ENCODE assay signal across 21 cellular contexts in genomic region chr5:142253938-142254895, GRCh38.
DNase-seq lines count a peak whose midpoint lies in the region; ATAC-seq, FAIRE-seq and TF ChIP-seq lines count a peak whose summit lies in the region.
"Had no signal": no experiment of that assay in that cellular context is flagged by ENCODE, and none has a peak within 500 bp of the region (broad histone marks: within the 10 kb centered on the region; RNA-seq: fewer than 3 reads in every experiment).

No MANE protein-coding gene starts in this region.

- no peak for TF ChIP-seq CTCF in A549 (IDR thresholded peaks at IDR 0.05)
- no peak for TF ChIP-seq CTCF in H9 (conservative IDR thresholded peaks at IDR 0.05)
- no peak for TF ChIP-seq CTCF in bronchial epithelial cell (IDR thresholded peaks at IDR 0.05; ENCODE audit: insufficient read depth, low read length, severe bottlenecking)
- no peak for TF ChIP-seq CTCF in right atrium auricular region (IDR thresholded peaks at IDR 0.05)
- no peak for TF ChIP-seq CTCF in mesothelial cell of epicardium (IDR thresholded peaks at IDR 0.05; ENCODE audit: unreplicated experiment)
- TF ChIP-seq CTCF in CD4-positive, alpha-beta T cell (IDR thresholded peaks at IDR 0.05), result no peak

- no peak overlapping the region for H3K56ac ChIP-seq in H9 (ENCODE audit: insufficient read length, low read depth, low read length)

- no peak for TF ChIP-seq POLR2A in A549 (IDR thresholded peaks at IDR 0.05; ENCODE audit: low read length)

- H2BK15ac ChIP-seq in H9 (ENCODE audit: low read depth, low read length), result no peak overlapping the region

- H3K27ac Mint-ChIP-seq in H9, result peak overlapping the region in 2 of 3 experiments; percentile 69 to 78; a peak in 4 of 7 replicates
- no peak overlapping the region for H3K27ac Mint-ChIP-seq in mesothelial cell of epicardium
- H3K27ac Mint-ChIP-seq in CD4-positive, alpha-beta T cell, result no peak overlapping the region
- H3K27ac Mint-ChIP-seq: activated naive CD8-positive, alpha-beta T cell treated with anti-CD3 and anti-CD28 coated beads, Interleukin-2, amount 50 U/mL, for 24 hours; activated T-helper 1 cell treated with anti-CD3 and anti-CD28 coated beads, Interleukin-12 subunit alpha, Interleukin-12 subunit beta, Interleukin-2, Interleukin-4 antibody, amounts not matched to agents 30 ng/mL and 10 ng/mL and 1 ng/mL, durations not matched to agents 14 hours and 24 hours and 36 hours; natural killer cell; stimulated activated memory B cell treated with anti-CD40 and anti-IgM and Interleukin-4, amounts not matched to agents 10 μg/mL and 1 μg/mL and 100 μg/mL, for 72 hours had no signal

- no peak overlapping the region for H4K8ac ChIP-seq in H9 (replicated peaks; ENCODE audit: insufficient read length, low read depth, low read length)

- H4K20me1 ChIP-seq in H9 (ENCODE audit: control insufficient read depth, insufficient read depth, insufficient read length), result no peaks in the 10 kb centered on the region

- no peak overlapping the region for H3K4me3 ChIP-seq in A549
- H3K4me3 ChIP-seq in bronchial epithelial cell (ENCODE audit: low read depth, low read length), result no peak overlapping the region
- H3K4me3 ChIP-seq in right atrium auricular region, result no peak overlapping the region
- H3K4me3 ChIP-seq: lower lobe of right lung, tibial artery had no signal

- H2BK12ac ChIP-seq in H9 (ENCODE audit: insufficient read length, low read depth, low read length), result no peak overlapping the region

- H3K4me2 ChIP-seq in A549, result no peak overlapping the region
- H3K4me2 ChIP-seq in H9 (ENCODE audit: insufficient read depth, insufficient read length, low read length), result no peak overlapping the region

- no peak for TF ChIP-seq EP300 in A549 (IDR thresholded peaks at IDR 0.05)

- H3K79me2 ChIP-seq in H9 (ENCODE audit: insufficient read depth, low read length), result no peaks in the 10 kb centered on the region

- no peak overlapping the region for H3K4ac ChIP-seq in H9 (ENCODE audit: low read depth, low read length)

- H3K36me3 ChIP-seq in bronchial epithelial cell (ENCODE audit: control insufficient read depth, insufficient read depth, low read length) (no peaks in the 10 kb centered on the region), right atrium auricular region (no peaks in the 10 kb centered on the region)
- H3K36me3 ChIP-seq: lower lobe of right lung, tibial artery had no signal

- H3K4me1 Mint-ChIP-seq in H9, result peaks cover 6% of the 10 kb centered on the region in 2 experiments; a peak in 3 of 4 replicates
- H3K4me1 Mint-ChIP-seq in mesothelial cell of epicardium, result peaks cover 2% of the 10 kb centered on the region
- no peaks in the 10 kb centered on the region for H3K4me1 Mint-ChIP-seq in CD4-positive, alpha-beta T cell (ENCODE audit: low read depth)
- H3K4me1 Mint-ChIP-seq: activated naive CD8-positive, alpha-beta T cell treated with anti-CD3 and anti-CD28 coated beads, Interleukin-2, amount 50 U/mL, for 24 hours; stimulated activated memory B cell treated with anti-CD40 and anti-IgM and Interleukin-4, amounts not matched to agents 10 μg/mL and 1 μg/mL and 100 μg/mL, for 72 hours had no signal

- H2BK5ac ChIP-seq in H9 (ENCODE audit: insufficient read length, low read length), result no peak overlapping the region

- H3K4me3 Mint-ChIP-seq in H9, result no peak overlapping the region
- no peak overlapping the region for H3K4me3 Mint-ChIP-seq in mesothelial cell of epicardium
- H3K4me3 Mint-ChIP-seq in CD4-positive, alpha-beta T cell, result no peak overlapping the region
- H3K4me3 Mint-ChIP-seq: activated naive CD8-positive, alpha-beta T cell treated with anti-CD3 and anti-CD28 coated beads, Interleukin-2, amount 50 U/mL, for 24 hours; activated T-helper 1 cell treated with anti-CD3 and anti-CD28 coated beads, Interleukin-12 subunit alpha, Interleukin-12 subunit beta, Interleukin-2, Interleukin-4 antibody, amounts not matched to agents 30 ng/mL and 10 ng/mL and 1 ng/mL, durations not matched to agents 14 hours and 24 hours and 36 hours; natural killer cell; stimulated activated memory B cell treated with anti-CD40 and anti-IgM and Interleukin-4, amounts not matched to agents 10 μg/mL and 1 μg/mL and 100 μg/mL, for 72 hours had no signal

- no peak for FAIRE-seq in A549 (lab: Jason Lieb, UNC)
- peak; percentile 36 for FAIRE-seq in bronchial epithelial cell (lab: Jason Lieb, UNC)
- FAIRE-seq: GM19239 had no signal

- WGBS in A549 (ENCODE audit: missing lambda C conversion rate), result 76% methylated on average over 13 of the region's 13 CpGs
- WGBS in H9 (ENCODE audit: extremely low coverage, insufficient read length, low lambda C conversion rate), result no CpG with 5 or more reads among the region's 13 CpGs

- peaks cover 3 to 7% of the 10 kb centered on the region in 2 experiments; a peak in 4 of 5 replicates for H3K9me3 Mint-ChIP-seq in H9
- H3K9me3 Mint-ChIP-seq in mesothelial cell of epicardium, result peaks cover 6% of the 10 kb centered on the region
- H3K9me3 Mint-ChIP-seq in CD4-positive, alpha-beta T cell, result no peaks in the 10 kb centered on the region
- H3K9me3 Mint-ChIP-seq: activated T-helper 1 cell treated with anti-CD3 and anti-CD28 coated beads, Interleukin-12 subunit alpha, Interleukin-12 subunit beta, Interleukin-2, Interleukin-4 antibody, amounts not matched to agents 30 ng/mL and 10 ng/mL and 1 ng/mL, durations not matched to agents 14 hours and 24 hours and 36 hours had no signal

- CTCF ChIA-PET in A549 (lab: Yijun Ruan, JAX), result interaction anchor here (0.8 kb wide), 1 partner anchor 18 kb away, joined by 3 read pairs; no protein-coding TSS in a partner anchor
- CTCF ChIA-PET in CD4-positive, alpha-beta T cell (lab: Charles Lee), result interaction anchor here (0.6 kb wide), 1 partner anchor 198 kb away, joined by 3 read pairs; no protein-coding TSS in a partner anchor

- no peak overlapping the region for H4K5ac ChIP-seq in H9 (ENCODE audit: insufficient read length, low read depth, low read length)

- no peak overlapping the region for H3K18ac ChIP-seq in H9 (ENCODE audit: insufficient read length, low read depth, low read length)

- H3K9me3 ChIP-seq in A549, result 0 out of 3 replicates have a peak, but pooled peaks cover 4% of the 10 kb centered on the region
- H3K9me3 ChIP-seq in H9 (ENCODE audit: control insufficient read depth, low read depth, low read length), result no peaks in the 10 kb centered on the region
- no peaks in the 10 kb centered on the region for H3K9me3 ChIP-seq in right atrium auricular region
- no peaks in the 10 kb centered on the region for H3K9me3 ChIP-seq in CD4-positive, alpha-beta T cell (ENCODE audit: control insufficient read depth, low read length)
- H3K9me3 ChIP-seq: lower lobe of right lung, tibial artery had no signal

- no peak overlapping the region for H2BK120ac ChIP-seq in H9 (ENCODE audit: low read depth, low read length, poor library complexity, severe bottlenecking)

- H3K36me3 Mint-ChIP-seq in H9 (ENCODE audit: insufficient read depth in 1 of 3, low read depth in 3 of 3) (peaks cover 0 to 9% (median 6%) of the 10 kb centered on the region in 3 experiments; a peak in 4 of 7 replicates), mesothelial cell of epicardium (peaks cover 2% of the 10 kb centered on the region)
- no peaks in the 10 kb centered on the region for H3K36me3 Mint-ChIP-seq in CD4-positive, alpha-beta T cell (ENCODE audit: low read depth)
- H3K36me3 Mint-ChIP-seq: natural killer cell; stimulated activated memory B cell treated with anti-CD40 and anti-IgM and Interleukin-4, amounts not matched to agents 10 μg/mL and 1 μg/mL and 100 μg/mL, for 72 hours had no signal

- H4K91ac ChIP-seq in H9 (ENCODE audit: insufficient read length, low read depth, low read length), result no peak overlapping the region

- H3K4me1 ChIP-seq in A549 (no peaks in the 10 kb centered on the region), H9 (ENCODE audit: insufficient read depth, low read length) (0 out of 2 replicates have a peak, but pooled peaks cover 6% of the 10 kb centered on the region), right atrium auricular region (no peaks in the 10 kb centered on the region)

- TF ChIP-seq RAD21 in A549 (conservative IDR thresholded peaks at IDR 0.05 in 1 of 2, IDR thresholded peaks at IDR 0.05 in 1 of 2), result no peak

- H3K27me3 ChIP-seq in H9 (ENCODE audit: insufficient read depth, low read length) (no peaks in the 10 kb centered on the region), bronchial epithelial cell (ENCODE audit: control insufficient read depth, insufficient read depth, low read length) (no peaks in the 10 kb centered on the region), right atrium auricular region (no peaks in the 10 kb centered on the region)
- no peaks in the 10 kb centered on the region for H3K27me3 ChIP-seq in CD4-positive, alpha-beta T cell (ENCODE audit: control insufficient read depth, insufficient read depth, low read length)
- H3K27me3 ChIP-seq: tibial artery had no signal

- no peak overlapping the region for H2BK20ac ChIP-seq in H9 (ENCODE audit: low read depth, low read length, poor library complexity, severe bottlenecking)

- H2AK5ac ChIP-seq in H9 (ENCODE audit: insufficient read length, low read length), result no peak overlapping the region

- no peaks in the 10 kb centered on the region for H3K27me3 Mint-ChIP-seq in H9 (ENCODE audit: low read depth)
- H3K27me3 Mint-ChIP-seq in mesothelial cell of epicardium (ENCODE audit: low read depth), result no peaks in the 10 kb centered on the region
- no peaks in the 10 kb centered on the region for H3K27me3 Mint-ChIP-seq in CD4-positive, alpha-beta T cell
- H3K27me3 Mint-ChIP-seq: activated naive CD8-positive, alpha-beta T cell treated with anti-CD3 and anti-CD28 coated beads, Interleukin-2, amount 50 U/mL, for 24 hours had no signal

- no peak overlapping the region for H3K9ac ChIP-seq in H9 (ENCODE audit: extremely low read depth, insufficient read length, low read length)

- H3T11ph ChIP-seq in H9 (ENCODE audit: low read length), result no peak overlapping the region

- no peaks in the 10 kb centered on the region for H3K23me2 ChIP-seq in H9 (ENCODE audit: insufficient read length, low read depth, low read length, poor library complexity, severe bottlenecking)

- no peak for ATAC-seq in A549
- ATAC-seq in CD4-positive, alpha-beta T cell (ENCODE audit: poor library complexity), result no peak
- ATAC-seq: activated naive CD8-positive, alpha-beta T cell treated with anti-CD3 and anti-CD28 coated beads, Interleukin-2, amount 50 U/mL, for 24 hours; lower lobe of right lung; natural killer cell; stimulated activated memory B cell treated with anti-CD40 and anti-IgM and Interleukin-4, amounts not matched to agents 10 μg/mL and 1 μg/mL and 100 μg/mL, for 72 hours had no signal

- no peak overlapping the region for H2AFZ ChIP-seq in H9 (ENCODE audit: low read length)

- H3K27ac ChIP-seq in A549 (no peak overlapping the region), H9 (ENCODE audit: insufficient read length, low read depth, low read length) (no peak overlapping the region), right atrium auricular region (peak overlapping the region in 1 of 2 donors; percentile 40)
- H3K27ac ChIP-seq in CD4-positive, alpha-beta T cell (ENCODE audit: low read depth, low read length), result no peak overlapping the region
- H3K27ac ChIP-seq: lower lobe of right lung, tibial artery had no signal

- POLR2A ChIA-PET in A549 (lab: Yijun Ruan, JAX), result no interaction called here
- POLR2A ChIA-PET in CD4-positive, alpha-beta T cell (lab: Charles Lee), result no interaction called here

- no peak overlapping the region for H3K14ac ChIP-seq in H9 (ENCODE audit: insufficient read depth, low read length)

- intact Hi-C loops in CD4-positive, alpha-beta T cell (cut with DNase I, micrococcal nuclease), result no loop called here

- no peaks in the 10 kb centered on the region for H3K79me1 ChIP-seq in H9 (ENCODE audit: insufficient read depth, low read depth, low read length, poor library complexity, severe bottlenecking)

- DNase-seq in A549 (ENCODE audit: low read depth in 1 of 2, low spot score in 1 of 2) (no peak), H9 (no peak), bronchial epithelial cell (ENCODE audit: low read depth) (no peak), right atrium auricular region (ENCODE audit: low spot score) (peak; percentile 59), NCI-H2107 treated with DMSO at 0.1 percent for 48 hours (lab: John Stamatoyannopoulos, UW; ENCODE audit: unreplicated experiment) (no peak), cerebellar cortex (ENCODE audit: low spot score) (no peak), mesothelial cell of epicardium (ENCODE audit: low spot score in 2 of 2, unreplicated experiment in 2 of 2) (no peak)
- no peak for DNase-seq in CD4-positive, alpha-beta T cell
- DNase-seq: 8988T; activated CD4-positive, CD25-positive, alpha-beta regulatory T cell; activated CD8-positive, alpha-beta memory T cell treated with anti-CD3 and anti-CD28 coated beads for 24 hours; activated naive CD8-positive, alpha-beta T cell treated with anti-CD3 and anti-CD28 coated beads, Interleukin-2, amount 50 U/mL, for 24 hours; DMS153; lower lobe of right lung; natural killer cell; NCI-H1930; NCI-H510A had no signal

- no peak overlapping the region for H3K23ac ChIP-seq in H9 (ENCODE audit: insufficient read length, low read depth, low read length)

Comparison
In these comparisons a context has a peak if more than half of its experiments do, and no peak if none do; other contexts are left out.
1. H3K27ac Mint-ChIP-seq: peak in H9 (2 of 3); none in mesothelial cell of epicardium (single experiment) and CD4-positive, alpha-beta T cell (single experiment).